ENCODE assay signal across 11 cellular contexts in genomic region chr6:35955970-35956369, GRCh38. TPM values are rescaled to one million over a fixed set of nuclear protein-coding genes. Genes with fewer than 3 reads are reported as not detected.
A peak's percentile ranks its signal among the peaks of the same experiment; 100 is the strongest.
DNase-seq lines count a peak whose midpoint lies in the region; ATAC-seq, FAIRE-seq and TF ChIP-seq lines count a peak whose summit lies in the region.
"Had no signal": no experiment of that assay in that cellular context is flagged by ENCODE, and none has a peak within 500 bp of the region (broad histone marks: within the 10 kb centered on the region; RNA-seq: fewer than 3 reads in every experiment).

No MANE protein-coding gene starts in this region.

- no peaks in the 10 kb centered on the region for H3K4me1 ChIP-seq in breast epithelium
- peaks cover 0 to 3% (median 1%) of the 10 kb centered on the region in 4 experiments; a peak in 3 of 7 replicates for H3K4me1 ChIP-seq in H1 (replicated peaks in 1 of 4; ENCODE audit: control insufficient read depth in 3 of 4, insufficient read depth in 4 of 4, low read length in 3 of 4)

- WGBS in H1 (ENCODE audit: extremely low coverage in 1 of 2, insufficient coverage in 1 of 2, insufficient read length in 1 of 2, insufficient replicate concordance in 2 of 2, low coverage in 1 of 2, low lambda C conversion rate in 2 of 2, missing lambda C conversion rate in 1 of 2), 2 experiments = 85% methylated on average over 4 of the region's 4 CpGs; no CpG with 5 or more reads in 1 of the 2 experiments

- H2BK20ac ChIP-seq in H1 (ENCODE audit: low read length) = no peak overlapping the region

- H3K23me2 ChIP-seq in H1 (ENCODE audit: low read depth, low read length) = no peaks in the 10 kb centered on the region

- ATAC-seq in stimulated activated naive CD8-positive, alpha-beta T cell treated with anti-CD3 and anti-CD28 coated beads, Interleukin-15, Interleukin-2, amounts not matched to agents 100 U/mL and 50 U/mL, for 24 hours = no peak
- no peak for ATAC-seq in stimulated activated memory B cell treated with anti-CD40 and anti-IgM and Interleukin-4, amounts not matched to agents 10 μg/mL and 1 μg/mL and 100 μg/mL, for 72 hours
- no peak for ATAC-seq in HG02884 (IDR thresholded peaks at IDR 0.05; ENCODE audit: unreplicated experiment)
- ATAC-seq: natural killer cell treated with Interleukin-12 subunit alpha and Interleukin-12 subunit beta and Interleukin-15 and Interleukin-18, amount 100 ng/mL, for 72 hours; stimulated activated naive B cell treated with anti-CD40 and anti-IgM and Interleukin-4, amounts not matched to agents 10 μg/mL and 1 μg/mL and 100 μg/mL, for 72 hours had no signal

- no peak overlapping the region for H3K27ac Mint-ChIP-seq in MCF 10A (ENCODE audit: low read depth, unreplicated experiment)
- no peak overlapping the region for H3K27ac Mint-ChIP-seq in stimulated activated memory B cell treated with anti-CD40 and anti-IgM and Interleukin-4, amounts not matched to agents 10 μg/mL and 1 μg/mL and 100 μg/mL, for 72 hours
- H3K27ac Mint-ChIP-seq: natural killer cell treated with Interleukin-12 subunit alpha and Interleukin-12 subunit beta and Interleukin-15 and Interleukin-18, amount 100 ng/mL, for 72 hours; stimulated activated naive B cell treated with anti-CD40 and anti-IgM and Interleukin-4, amounts not matched to agents 10 μg/mL and 1 μg/mL and 100 μg/mL, for 72 hours had no signal

- H3K18ac ChIP-seq in H1 (ENCODE audit: extremely low read depth, low read length) = no peak overlapping the region

- TF ChIP-seq RAD21 in H1 (IDR thresholded peaks at IDR 0.05 in 1 of 2, conservative IDR thresholded peaks at IDR 0.05 in 1 of 2; ENCODE audit: low read depth in 2 of 2, low read length in 2 of 2) = peak; percentile 58 to 61

- no peak overlapping the region for H3K4me2 ChIP-seq in H1 (ENCODE audit: insufficient read depth in 1 of 2, low read depth in 2 of 2, low read length in 2 of 2)
- H3K4me2 ChIP-seq: BLaER1 treated with 17β-estradiol and CSF1 and Interleukin-3, amounts not matched to agents 10 nM and 100 nM had no signal

- POLR2A ChIA-PET in MCF 10A (lab: Yijun Ruan, JAX) = interaction anchor here (3.9 kb wide), 1 partner anchor 73 kb away, joined by 20 read pairs; the partner anchor contains the start of gene MAPK14
- POLR2A ChIA-PET in H1 (lab: Charles Lee; ENCODE audit: partially characterized antibody) = interaction anchor here (1.4 to 2.5 kb wide), 2 partner anchors 11 to 71 kb away, joined by 3 to 9 read pairs; partner anchors contain the start of gene MAPK14

- H3K23ac ChIP-seq in H1 (ENCODE audit: insufficient read length) = no peak overlapping the region

- CTCF ChIA-PET in MCF 10A (lab: Yijun Ruan, JAX) (interaction anchor here (0.6 to 1.2 kb wide), 3 partner anchors 33 to 361 kb away, joined by 3 to 4 read pairs (median 3); no protein-coding TSS in a partner anchor), H1 (lab: Charles Lee; ENCODE audit: partially characterized antibody) (interaction anchor here (0.6 to 3.0 kb wide), 17 partner anchors 12 to 199 kb away, joined by 3 to 12 read pairs (median 4); no protein-coding TSS in a partner anchor)

- no peak overlapping the region for H4K8ac ChIP-seq in H1 (ENCODE audit: extremely low read depth, insufficient read depth, low read length)

- no TSS peak for BruUV-seq in MCF 10A (replicated peaks; lab: Mats Ljungman, UMichigan)

- H2BK5ac ChIP-seq in H1 (ENCODE audit: low read depth, low read length) = no peak overlapping the region

- H3K36me3 ChIP-seq in breast epithelium = no peaks in the 10 kb centered on the region
- H3K36me3 ChIP-seq in H1 (ENCODE audit: control insufficient read depth in 2 of 4, insufficient read depth in 4 of 4, low read length in 3 of 4) = no peaks in the 10 kb centered on the region
- H3K36me3 ChIP-seq: BLaER1 treated with 17β-estradiol and CSF1 and Interleukin-3, amounts not matched to agents 10 nM and 100 nM had no signal

- H3K36me3 Mint-ChIP-seq in MCF 10A (ENCODE audit: insufficient read depth, unreplicated experiment) = no peaks in the 10 kb centered on the region
- no peaks in the 10 kb centered on the region for H3K36me3 Mint-ChIP-seq in stimulated activated memory B cell treated with anti-CD40 and anti-IgM and Interleukin-4, amounts not matched to agents 10 μg/mL and 1 μg/mL and 100 μg/mL, for 72 hours
- H3K36me3 Mint-ChIP-seq: natural killer cell treated with Interleukin-12 subunit alpha and Interleukin-12 subunit beta and Interleukin-15 and Interleukin-18, amount 100 ng/mL, for 72 hours; stimulated activated naive B cell treated with anti-CD40 and anti-IgM and Interleukin-4, amounts not matched to agents 10 μg/mL and 1 μg/mL and 100 μg/mL, for 72 hours had no signal

- H3K9me3 ChIP-seq in breast epithelium = no peaks in the 10 kb centered on the region
- no peaks in the 10 kb centered on the region for H3K9me3 ChIP-seq in H1 (ENCODE audit: insufficient read depth in 2 of 2, low read depth in 1 of 2, low read length in 1 of 2)
- H3K9me3 ChIP-seq: BLaER1 treated with 17β-estradiol and CSF1 and Interleukin-3, amounts not matched to agents 10 nM and 100 nM had no signal

- H3K27me3 Mint-ChIP-seq in MCF 10A (ENCODE audit: insufficient read depth, unreplicated experiment) = peaks cover 27% of the 10 kb centered on the region
- H3K27me3 Mint-ChIP-seq in stimulated activated memory B cell treated with anti-CD40 and anti-IgM and Interleukin-4, amounts not matched to agents 10 μg/mL and 1 μg/mL and 100 μg/mL, for 72 hours = peaks cover 19% of the 10 kb centered on the region

- intact Hi-C loops in MCF 10A (cut with micrococcal nuclease) (loop anchor here (10.0 kb wide), 1 partner anchor 221 kb away; the partner anchor contains the start of gene ARMC12), breast epithelium (cut with DNase I; ENCODE audit: low total_unique reads) (no loop called here)

- no peaks in the 10 kb centered on the region for H3K79me2 ChIP-seq in H1 (ENCODE audit: control insufficient read depth in 1 of 2, insufficient read depth in 2 of 2, low read length in 2 of 2)

- no peaks in the 10 kb centered on the region for H3K9me3 Mint-ChIP-seq in MCF 10A (ENCODE audit: unreplicated experiment)
- no peaks in the 10 kb centered on the region for H3K9me3 Mint-ChIP-seq in stimulated activated memory B cell treated with anti-CD40 and anti-IgM and Interleukin-4, amounts not matched to agents 10 μg/mL and 1 μg/mL and 100 μg/mL, for 72 hours
- H3K9me3 Mint-ChIP-seq: natural killer cell treated with Interleukin-12 subunit alpha and Interleukin-12 subunit beta and Interleukin-15 and Interleukin-18, amount 100 ng/mL, for 72 hours; stimulated activated naive B cell treated with anti-CD40 and anti-IgM and Interleukin-4, amounts not matched to agents 10 μg/mL and 1 μg/mL and 100 μg/mL, for 72 hours had no signal

- no peak overlapping the region for H3K56ac ChIP-seq in H1 (replicated peaks; ENCODE audit: insufficient read length, low read depth, low read length)

- no peak overlapping the region for H2AFZ ChIP-seq in H1 (ENCODE audit: low read length)

- no peak overlapping the region for H3K4ac ChIP-seq in H1 (replicated peaks; ENCODE audit: insufficient read length, low read depth, low read length)

- H3K4me3 ChIP-seq in breast epithelium (no peak overlapping the region), NB4 (ENCODE audit: low read depth, low read length) (no peak overlapping the region), H1 (ENCODE audit: extremely low read depth in 1 of 4, insufficient read depth in 2 of 4, low read depth in 3 of 4, low read length in 4 of 4) (no peak overlapping the region)
- H3K4me3 ChIP-seq: BLaER1 treated with 17β-estradiol and CSF1 and Interleukin-3, amounts not matched to agents 10 nM and 100 nM had no signal

- no peak overlapping the region for H2BK15ac ChIP-seq in H1 (ENCODE audit: low read length)

- TF ChIP-seq CTCF in MCF 10A (IDR thresholded peaks at IDR 0.05; ENCODE audit: unreplicated experiment) (peak; percentile 28), breast epithelium (IDR thresholded peaks at IDR 0.05) (no peak), NB4 (IDR thresholded peaks at IDR 0.05; ENCODE audit: low read depth, low read length) (peak; percentile 44), H1 (IDR thresholded peaks at IDR 0.05; ENCODE audit: control extremely low read depth in 1 of 3, insufficient read depth in 1 of 3, low read depth in 1 of 3, low read length in 3 of 3) (peak; percentile 32 to 53 (median 38))

- H3K27me3 ChIP-seq in breast epithelium (no peaks in the 10 kb centered on the region), H1 (replicated peaks in 1 of 4; ENCODE audit: control insufficient read depth in 3 of 4, extremely low read depth in 1 of 4, insufficient read depth in 3 of 4, low read length in 3 of 4) (no peaks in the 10 kb centered on the region)
- H3K27me3 ChIP-seq: BLaER1 treated with 17β-estradiol and CSF1 and Interleukin-3, amounts not matched to agents 10 nM and 100 nM had no signal

- H2AK5ac ChIP-seq in H1 (ENCODE audit: low read depth, low read length) = no peak overlapping the region

- H3K4me1 Mint-ChIP-seq in MCF 10A (ENCODE audit: insufficient read depth, unreplicated experiment) = peaks cover 40% of the 10 kb centered on the region
- H3K4me1 Mint-ChIP-seq in stimulated activated memory B cell treated with anti-CD40 and anti-IgM and Interleukin-4, amounts not matched to agents 10 μg/mL and 1 μg/mL and 100 μg/mL, for 72 hours = no peaks in the 10 kb centered on the region

- no peak for TF ChIP-seq EP300 in H1 (IDR thresholded peaks at IDR 0.05; ENCODE audit: borderline replicate concordance in 1 of 2, low read depth in 2 of 2, low read length in 2 of 2)

- peak; percentile 11 for DNase-seq in MCF 10A (ENCODE audit: unreplicated experiment)
- no peak for DNase-seq in breast epithelium (ENCODE audit: low spot score in 2 of 2)
- peak; percentile 21 for DNase-seq in NB4 (ENCODE audit: low read depth)
- no peak for DNase-seq in H1 (ENCODE audit: low read depth in 1 of 2, low spot score in 2 of 2)
- DNase-seq in stimulated activated naive CD8-positive, alpha-beta T cell treated with anti-CD3 and anti-CD28 coated beads, Interleukin-15, Interleukin-2, amounts not matched to agents 100 U/mL and 50 U/mL, for 24 hours = peak; percentile 22
- no peak for DNase-seq in KG1 (lab: John Stamatoyannopoulos, UW)
- DNase-seq: stimulated activated naive B cell treated with anti-CD40 and anti-IgM and Interleukin-4, amounts not matched to agents 10 μg/mL and 1 μg/mL and 100 μg/mL, for 72 hours had no signal

- TF ChIP-seq POLR2A in breast epithelium (IDR thresholded peaks at IDR 0.05) (no peak), NB4 (IDR thresholded peaks at IDR 0.05; ENCODE audit: extremely low read depth, insufficient read length) (no peak), H1 (IDR thresholded peaks at IDR 0.05; ENCODE audit: control extremely low read depth in 1 of 2, low read depth in 2 of 2, low read length in 2 of 2) (no peak)

- H4K20me1 ChIP-seq in H1 (replicated peaks in 1 of 2; ENCODE audit: control insufficient read depth in 1 of 2, insufficient read depth in 2 of 2, low read length in 2 of 2) = no peaks in the 10 kb centered on the region
- H4K20me1 ChIP-seq: BLaER1 treated with 17β-estradiol and CSF1 and Interleukin-3, amounts not matched to agents 10 nM and 100 nM had no signal

- no peak for FAIRE-seq in H1 (lab: Jason Lieb, UNC)

- no peak overlapping the region for H4K91ac ChIP-seq in H1 (replicated peaks; ENCODE audit: insufficient read length, low read length)

- H3K4me3 Mint-ChIP-seq in MCF 10A (ENCODE audit: unreplicated experiment) = no peak overlapping the region
- H3K4me3 Mint-ChIP-seq in stimulated activated memory B cell treated with anti-CD40 and anti-IgM and Interleukin-4, amounts not matched to agents 10 μg/mL and 1 μg/mL and 100 μg/mL, for 72 hours = no peak overlapping the region
- H3K4me3 Mint-ChIP-seq: natural killer cell treated with Interleukin-12 subunit alpha and Interleukin-12 subunit beta and Interleukin-15 and Interleukin-18, amount 100 ng/mL, for 72 hours; stimulated activated naive B cell treated with anti-CD40 and anti-IgM and Interleukin-4, amounts not matched to agents 10 μg/mL and 1 μg/mL and 100 μg/mL, for 72 hours had no signal

- no peak overlapping the region for H4K5ac ChIP-seq in H1 (ENCODE audit: insufficient read length, low read depth, low read length)

- H3K79me1 ChIP-seq in H1 (ENCODE audit: low read depth, low read length) = no peaks in the 10 kb centered on the region

- H2BK12ac ChIP-seq in H1 (ENCODE audit: low read depth, low read length) = no peak overlapping the region

- no peak overlapping the region for H3K27ac ChIP-seq in breast epithelium
- H3K27ac ChIP-seq in H1 (ENCODE audit: low read depth, low read length) = no peak overlapping the region
- H3K27ac ChIP-seq: BLaER1 treated with 17β-estradiol and CSF1 and Interleukin-3, amounts not matched to agents 10 nM and 100 nM had no signal

- no peak overlapping the region for H3K14ac ChIP-seq in H1 (ENCODE audit: insufficient read length)

- no peak overlapping the region for H2BK120ac ChIP-seq in H1 (replicated peaks; ENCODE audit: low read depth, low read length)

- no peak overlapping the region for H3K9ac ChIP-seq in H1 (replicated peaks in 1 of 4; ENCODE audit: extremely low read depth in 1 of 4, low read depth in 3 of 4, low read length in 3 of 4)
- H3K9ac ChIP-seq: BLaER1 treated with 17β-estradiol and CSF1 and Interleukin-3, amounts not matched to agents 10 nM and 100 nM had no signal

RNA-seq across cellular contexts. Expression of gene SRPK1, which starts 35.1 kb away (rescaled TPM):
- total RNA-seq in MCF 10A (2022) (80.7 and 83.9 TPM in 2 replicates), breast epithelium (10 to 100 TPM; 29.1 to 77.7 (median 61.3) TPM)
- 102 and 116 TPM in 2 replicates for total RNA-seq in H1 (2021; fragmentation: NEBNext Ultra II Directional; extraction: Animal tissue kit (Norgen Biotek cat#: 25700))
- polyA plus RNA-seq in H1 (2011; rRNA removed) = 17.2 and 25.7 TPM in 2 replicates
- 34.6 TPM for polyA plus RNA-seq in H1 (2011; cell fraction: cytosol; rRNA removed)
- polyA plus RNA-seq in H1 (2011; cell fraction: nucleus; rRNA removed) = 25.3 TPM
- 34.9 to 62.1 TPM (median 40.4 TPM) in 4 replicates for polyA plus RNA-seq in H1 (2012, experiment 1 of 2)
- polyA plus RNA-seq in H1 (2012, experiment 2 of 2) = 4.2 TPM
- 60.6 TPM for polyA plus RNA-seq in H1 (2013, experiment 1 of 2)
- polyA plus RNA-seq in H1 (2013, experiment 2 of 2) = 58.4 TPM
- 69.5 and 97.8 TPM in 2 replicates for polyA minus RNA-seq in H1 (2011; rRNA and poly(A)+ RNA removed)
- 62.9 TPM for polyA minus RNA-seq in H1 (2011; cell fraction: cytosol; rRNA and poly(A)+ RNA removed)
- 135 TPM for polyA minus RNA-seq in H1 (2011; cell fraction: nucleus; rRNA and poly(A)+ RNA removed)

Comparison
In these comparisons a context has a peak if more than half of its experiments do, and no peak if none do; other contexts are left out.
1. DNase-seq: peak in MCF 10A (single experiment), NB4 (single experiment) and stimulated activated naive CD8-positive, alpha-beta T cell treated with anti-CD3 and anti-CD28 coated beads, Interleukin-15, Interleukin-2, amounts not matched to agents 100 U/mL and 50 U/mL, for 24 hours (single experiment); none in breast epithelium (0 of 2), H1 (0 of 2) and KG1 (single experiment).
2. CTCF ChIP-seq: peak in MCF 10A (single experiment), NB4 (single experiment) and H1 (3 of 3); none in breast epithelium (0 of 3).